In genomic region chr1:18953656-18954259, GRCh38 we compare ENCODE assay signal across 1 cellular context.
TF ChIP-seq lines count a peak whose summit lies in the region.

No MANE protein-coding gene starts in this region.

TF ChIP-seq in HepG2, 621 proteins besides CTCF, POLR2A, EP300 and RAD21:
- TF ChIP-seq RNF2 (conservative IDR thresholded peaks at IDR 0.05; ENCODE audit: low read depth) (no peak), SP1 (IDR thresholded peaks at IDR 0.05) (no peak), SP1 (CRISPR knock-in tag; IDR thresholded peaks at IDR 0.05) (no peak), GTF3A (CRISPR knock-in tag; conservative IDR thresholded peaks at IDR 0.05) (no peak), ZNF724P (CRISPR knock-in tag; IDR thresholded peaks at IDR 0.05; ENCODE audit: borderline replicate concordance) (no peak), ZNF337 (CRISPR knock-in tag; IDR thresholded peaks at IDR 0.05; ENCODE audit: borderline replicate concordance, low read depth) (no peak), CEBPG (CRISPR knock-in tag; IDR thresholded peaks at IDR 0.05) (no peak)
- TF ChIP-seq, protein P1, sequence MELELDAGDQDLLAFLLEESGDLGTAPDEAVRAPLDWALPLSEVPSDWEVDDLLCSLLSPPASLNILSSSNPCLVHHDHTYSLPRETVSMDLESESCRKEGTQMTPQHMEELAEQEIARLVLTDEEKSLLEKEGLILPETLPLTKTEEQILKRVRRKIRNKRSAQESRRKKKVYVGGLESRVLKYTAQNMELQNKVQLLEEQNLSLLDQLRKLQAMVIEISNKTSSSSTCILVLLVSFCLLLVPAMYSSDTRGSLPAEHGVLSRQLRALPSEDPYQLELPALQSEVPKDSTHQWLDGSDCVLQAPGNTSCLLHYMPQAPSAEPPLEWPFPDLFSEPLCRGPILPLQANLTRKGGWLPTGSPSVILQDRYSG (CRISPR knock-in tag; IDR thresholded peaks at IDR 0.05) = no peak
- TF ChIP-seq, protein P2, sequence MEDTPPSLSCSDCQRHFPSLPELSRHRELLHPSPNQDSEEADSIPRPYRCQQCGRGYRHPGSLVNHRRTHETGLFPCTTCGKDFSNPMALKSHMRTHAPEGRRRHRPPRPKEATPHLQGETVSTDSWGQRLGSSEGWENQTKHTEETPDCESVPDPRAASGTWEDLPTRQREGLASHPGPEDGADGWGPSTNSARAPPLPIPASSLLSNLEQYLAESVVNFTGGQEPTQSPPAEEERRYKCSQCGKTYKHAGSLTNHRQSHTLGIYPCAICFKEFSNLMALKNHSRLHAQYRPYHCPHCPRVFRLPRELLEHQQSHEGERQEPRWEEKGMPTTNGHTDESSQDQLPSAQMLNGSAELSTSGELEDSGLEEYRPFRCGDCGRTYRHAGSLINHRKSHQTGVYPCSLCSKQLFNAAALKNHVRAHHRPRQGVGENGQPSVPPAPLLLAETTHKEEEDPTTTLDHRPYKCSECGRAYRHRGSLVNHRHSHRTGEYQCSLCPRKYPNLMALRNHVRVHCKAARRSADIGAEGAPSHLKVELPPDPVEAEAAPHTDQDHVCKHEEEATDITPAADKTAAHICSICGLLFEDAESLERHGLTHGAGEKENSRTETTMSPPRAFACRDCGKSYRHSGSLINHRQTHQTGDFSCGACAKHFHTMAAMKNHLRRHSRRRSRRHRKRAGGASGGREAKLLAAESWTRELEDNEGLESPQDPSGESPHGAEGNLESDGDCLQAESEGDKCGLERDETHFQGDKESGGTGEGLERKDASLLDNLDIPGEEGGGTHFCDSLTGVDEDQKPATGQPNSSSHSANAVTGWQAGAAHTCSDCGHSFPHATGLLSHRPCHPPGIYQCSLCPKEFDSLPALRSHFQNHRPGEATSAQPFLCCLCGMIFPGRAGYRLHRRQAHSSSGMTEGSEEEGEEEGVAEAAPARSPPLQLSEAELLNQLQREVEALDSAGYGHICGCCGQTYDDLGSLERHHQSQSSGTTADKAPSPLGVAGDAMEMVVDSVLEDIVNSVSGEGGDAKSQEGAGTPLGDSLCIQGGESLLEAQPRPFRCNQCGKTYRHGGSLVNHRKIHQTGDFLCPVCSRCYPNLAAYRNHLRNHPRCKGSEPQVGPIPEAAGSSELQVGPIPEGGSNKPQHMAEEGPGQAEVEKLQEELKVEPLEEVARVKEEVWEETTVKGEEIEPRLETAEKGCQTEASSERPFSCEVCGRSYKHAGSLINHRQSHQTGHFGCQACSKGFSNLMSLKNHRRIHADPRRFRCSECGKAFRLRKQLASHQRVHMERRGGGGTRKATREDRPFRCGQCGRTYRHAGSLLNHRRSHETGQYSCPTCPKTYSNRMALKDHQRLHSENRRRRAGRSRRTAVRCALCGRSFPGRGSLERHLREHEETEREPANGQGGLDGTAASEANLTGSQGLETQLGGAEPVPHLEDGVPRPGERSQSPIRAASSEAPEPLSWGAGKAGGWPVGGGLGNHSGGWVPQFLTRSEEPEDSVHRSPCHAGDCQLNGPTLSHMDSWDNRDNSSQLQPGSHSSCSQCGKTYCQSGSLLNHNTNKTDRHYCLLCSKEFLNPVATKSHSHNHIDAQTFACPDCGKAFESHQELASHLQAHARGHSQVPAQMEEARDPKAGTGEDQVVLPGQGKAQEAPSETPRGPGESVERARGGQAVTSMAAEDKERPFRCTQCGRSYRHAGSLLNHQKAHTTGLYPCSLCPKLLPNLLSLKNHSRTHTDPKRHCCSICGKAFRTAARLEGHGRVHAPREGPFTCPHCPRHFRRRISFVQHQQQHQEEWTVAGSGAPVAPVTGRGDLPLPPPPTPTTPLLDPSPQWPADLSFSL (CRISPR knock-in tag; IDR thresholded peaks at IDR 0.05) = 0 out of 2 replicates have a peak, but pooled peaks have one; percentile 33
